Comparison of ENCODE assay signal across 9 cellular contexts in genomic region chr3:12891391-12891984, GRCh38. TPM values are rescaled to one million over a fixed set of nuclear protein-coding genes. Genes with fewer than 3 reads are reported as not detected.
A peak's percentile ranks its signal among the peaks of the same experiment; 100 is the strongest.
DNase-seq lines count a peak whose midpoint lies in the region; ATAC-seq and TF ChIP-seq lines count a peak whose summit lies in the region.
"Had no signal": no experiment of that assay in that cellular context is flagged by ENCODE, and none has a peak within 500 bp of the region (broad histone marks: within the 10 kb centered on the region; RNA-seq: fewer than 3 reads in every experiment).

No MANE protein-coding gene starts in this region.

- no peaks in the 10 kb centered on the region for H3K9me3 ChIP-seq in tibial artery

- in situ Hi-C loops in brain microvascular endothelial cell (cut with HindIII; ENCODE audit: low pct_ligation_motif_present, low sequenced_read_pairs): no loop called here

- peak overlapping the region; percentile 12 for H3K4me3 Mint-ChIP-seq in memory B cell
- H3K4me3 Mint-ChIP-seq: mesothelial cell of epicardium had no signal

- H3K4me3 ChIP-seq in brain microvascular endothelial cell (ENCODE audit: low read depth, low read length): peak overlapping the region; percentile 12
- H3K4me3 ChIP-seq in tibial artery: peak overlapping the region in 1 of 2 donors; percentile 40

- H3K9me3 Mint-ChIP-seq in memory B cell: no peaks in the 10 kb centered on the region
- H3K9me3 Mint-ChIP-seq: mesothelial cell of epicardium had no signal

- peak; percentile 3 for ATAC-seq in left ventricle myocardium superior
- ATAC-seq in left cardiac atrium: no peak
- no peak for ATAC-seq in memory B cell (ENCODE audit: low read depth)
- no peak for ATAC-seq in GM18867 (IDR thresholded peaks at IDR 0.05; ENCODE audit: unreplicated experiment)

- H3K36me3 Mint-ChIP-seq in memory B cell: no peaks in the 10 kb centered on the region
- H3K36me3 Mint-ChIP-seq: mesothelial cell of epicardium had no signal

- TF ChIP-seq CTCF in brain microvascular endothelial cell (IDR thresholded peaks at IDR 0.05; ENCODE audit: low read depth, low read length, missing control alignments): no peak
- TF ChIP-seq CTCF in tibial artery (IDR thresholded peaks at IDR 0.05): no peak

- peaks cover 3% of the 10 kb centered on the region for H3K27me3 Mint-ChIP-seq in memory B cell

- H3K4me1 ChIP-seq in tibial artery: peaks cover 5 to 31% (median 21%) of the 10 kb centered on the region in 4 donors

- peaks cover 30% of the 10 kb centered on the region for H3K4me1 Mint-ChIP-seq in memory B cell

- H3K27ac ChIP-seq in brain microvascular endothelial cell (no peak overlapping the region), tibial artery (peak overlapping the region; percentile 39 to 47)

- no peak for DNase-seq in left ventricle myocardium superior
- DNase-seq in left cardiac atrium: no peak
- no peak for DNase-seq in brain microvascular endothelial cell
- no peak for DNase-seq in memory B cell (ENCODE audit: low spot score in 2 of 2)
- no peak for DNase-seq in tibial artery
- no peak for DNase-seq in H4 (ENCODE audit: low spot score)
- no peak for DNase-seq in SW480 (ENCODE audit: low spot score)

- no peaks in the 10 kb centered on the region for H3K36me3 ChIP-seq in brain microvascular endothelial cell (replicated peaks)
- H3K36me3 ChIP-seq in tibial artery: no peaks in the 10 kb centered on the region

- H3K27me3 ChIP-seq in brain microvascular endothelial cell (replicated peaks) (peaks cover 10% of the 10 kb centered on the region), tibial artery (no peaks in the 10 kb centered on the region)

- intact Hi-C loops in left ventricle myocardium superior (cut with micrococcal nuclease) (loop anchor here (10.0 kb wide), 1 partner anchor 93 kb away; no protein-coding TSS in a partner anchor), left cardiac atrium (cut with DNase I) (loop anchor here (10.0 kb wide), 1 partner anchor 93 kb away; no protein-coding TSS in a partner anchor), tibial artery (cut with DNase I; ENCODE audit: low total_unique reads) (loop anchor here (10.0 kb wide), 1 partner anchor 93 kb away; no protein-coding TSS in a partner anchor)

- no peak overlapping the region for H3K27ac Mint-ChIP-seq in memory B cell
- H3K27ac Mint-ChIP-seq: mesothelial cell of epicardium had no signal

RNA-seq across cellular contexts. Expression of gene RPL32, which starts 50.1 kb away (rescaled TPM):
- total RNA-seq in left ventricle myocardium superior (931 TPM), left cardiac atrium (1,000 to 10,000 TPM; 1,021 to 1,102 TPM)
- total RNA-seq in H4 (2014; rRNA removed; shearing (Covaris generic)): 1,359 and 1,427 TPM in 2 replicates
